ENCODE assay signal across 10 cellular contexts in the genomic region with DNA sequence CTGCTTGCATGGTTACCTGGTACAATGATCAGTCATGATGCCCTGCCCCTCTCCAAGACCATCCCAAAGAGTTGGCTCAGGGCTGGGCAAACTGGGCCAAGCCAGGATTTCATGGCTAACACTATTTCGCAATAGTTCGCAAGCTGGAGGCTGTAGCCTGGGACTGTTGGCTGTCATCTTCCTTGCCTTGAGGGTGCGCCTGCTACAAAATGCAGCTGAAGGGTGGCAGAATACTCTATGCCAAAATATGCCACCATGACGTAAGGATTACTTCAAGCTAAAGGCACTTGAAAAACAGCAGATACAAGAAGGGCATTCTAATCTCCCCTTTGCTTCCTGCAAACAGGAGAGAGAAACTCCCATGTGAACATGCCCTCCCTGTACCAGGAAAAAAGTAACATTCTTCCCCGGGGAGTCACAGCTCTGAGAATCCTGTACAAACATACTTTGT. TPM values are rescaled to one million over a fixed set of nuclear protein-coding genes. Genes with fewer than 3 reads are reported as not detected.
A peak's percentile ranks its signal among the peaks of the same experiment; 100 is the strongest.
DNase-seq lines count a peak whose midpoint lies in the region; ATAC-seq, FAIRE-seq and TF ChIP-seq lines count a peak whose summit lies in the region.
"Had no signal": no experiment of that assay in that cellular context is flagged by ENCODE, and none has a peak within 500 bp of the region (broad histone marks: within the 10 kb centered on the region; RNA-seq: fewer than 3 reads in every experiment).

No MANE protein-coding gene starts in this region.

- H3K27ac Mint-ChIP-seq in dendritic cell treated with granulocyte-macrophage colony-stimulating factor and Interleukin-4, amounts not matched to agents 40 ng/mL and 50 ng/mL, for 4 days: peak overlapping the region; percentile 67
- H3K27ac Mint-ChIP-seq: activated naive CD8-positive, alpha-beta T cell treated with anti-CD3 and anti-CD28 coated beads, Interleukin-2, amount 50 U/mL, for 24 hours had no signal

- ATAC-seq in lung (ENCODE audit: insufficient read depth, low FRiP score): peak; percentile 69
- peak; percentile 65 to 84 for ATAC-seq in upper lobe of left lung (ENCODE audit: low FRiP score in 2 of 2)
- ATAC-seq in HG02885 (IDR thresholded peaks at IDR 0.05; ENCODE audit: poor library complexity, unreplicated experiment): no peak
- ATAC-seq: activated naive CD8-positive, alpha-beta T cell treated with anti-CD3 and anti-CD28 coated beads, Interleukin-2, amount 50 U/mL, for 24 hours had no signal

- peak overlapping the region; percentile 70 to 79 for H3K27ac ChIP-seq in lung (ENCODE audit: low read depth in 1 of 2, low read length in 1 of 2)
- peak overlapping the region; percentile 70 to 80 (median 76) for H3K27ac ChIP-seq in upper lobe of left lung

- DNase-seq in NCI-H460 (ENCODE audit: extremely low read depth, low read depth) (peak; percentile 78), lung (ENCODE audit: low spot score) (peak; percentile 56), upper lobe of left lung (peak in 1 of 2 donors; percentile 57), NCI-H187 treated with DMSO at 0.1 percent for 48 hours (lab: John Stamatoyannopoulos, UW) (no peak), D721Med (ENCODE audit: insufficient read length, low spot score) (no peak)
- no peak for DNase-seq in effector CD8-positive, alpha-beta T cell (lab: John Stamatoyannopoulos, UW)
- DNase-seq: activated naive CD8-positive, alpha-beta T cell treated with anti-CD3 and anti-CD28 coated beads, Interleukin-2, amount 50 U/mL, for 24 hours; NCI-H1105 had no signal

- H3K4me1 ChIP-seq in lung (ENCODE audit: control insufficient read depth in 2 of 2, insufficient read depth in 2 of 2, low read length in 2 of 2) (peaks cover 0 to 6% of the 10 kb centered on the region in 2 donors), upper lobe of left lung (peaks cover 0 to 24% (median 9%) of the 10 kb centered on the region in 4 donors)

- 48 to 56% methylated on average over 5 of the region's 5 CpGs for WGBS in lung, 2 donors
- 32 to 60% methylated on average over 4 to 5 of the region's 5 CpGs for WGBS in upper lobe of left lung, 2 donors

- H3K4me3 ChIP-seq in lung: no peak overlapping the region
- H3K4me3 ChIP-seq in upper lobe of left lung: no peak overlapping the region

- peak in 1 of 4 donors; percentile 29 for TF ChIP-seq POLR2A in upper lobe of left lung (IDR thresholded peaks at IDR 0.05)

- no peak for FAIRE-seq in D721Med (lab: Jason Lieb, UNC)

- H3K9me3 ChIP-seq in lung (ENCODE audit: control insufficient read depth in 2 of 2, insufficient read depth in 1 of 2, low read length in 1 of 2) (no peaks in the 10 kb centered on the region), upper lobe of left lung (no peaks in the 10 kb centered on the region)

- no peak for TF ChIP-seq CTCF in lung (IDR thresholded peaks at IDR 0.05; ENCODE audit: control extremely low read depth, extremely low read depth)
- no peak for TF ChIP-seq CTCF in upper lobe of left lung (IDR thresholded peaks at IDR 0.05)
- TF ChIP-seq CTCF in D721Med (IDR thresholded peaks at IDR 0.05; ENCODE audit: insufficient read depth, missing control alignments): no peak

- TF ChIP-seq EP300 in upper lobe of left lung (IDR thresholded peaks at IDR 0.05): peak in 2 of 4 donors; percentile 39 to 94

- no peaks in the 10 kb centered on the region for H3K27me3 ChIP-seq in lung (ENCODE audit: control insufficient read depth, insufficient read depth)
- no peaks in the 10 kb centered on the region for H3K27me3 ChIP-seq in upper lobe of left lung

- H3K36me3 ChIP-seq in lung (ENCODE audit: control insufficient read depth in 2 of 2, insufficient read depth in 2 of 2, low read length in 2 of 2) (no peaks in the 10 kb centered on the region), upper lobe of left lung (no peaks in the 10 kb centered on the region)

- no peak overlapping the region for H3K4me3 Mint-ChIP-seq in dendritic cell treated with granulocyte-macrophage colony-stimulating factor and Interleukin-4, amounts not matched to agents 40 ng/mL and 50 ng/mL, for 4 days
- H3K4me3 Mint-ChIP-seq: activated naive CD8-positive, alpha-beta T cell treated with anti-CD3 and anti-CD28 coated beads, Interleukin-2, amount 50 U/mL, for 24 hours had no signal

- intact Hi-C loops in dendritic cell treated with granulocyte-macrophage colony-stimulating factor and Interleukin-4, amounts not matched to agents 40 ng/mL and 50 ng/mL, for 4 days (cut with micrococcal nuclease): no loop called here

- H3K36me3 Mint-ChIP-seq in dendritic cell treated with granulocyte-macrophage colony-stimulating factor and Interleukin-4, amounts not matched to agents 40 ng/mL and 50 ng/mL, for 4 days (ENCODE audit: low read depth): no peaks in the 10 kb centered on the region

- no peaks in the 10 kb centered on the region for H3K9me3 Mint-ChIP-seq in dendritic cell treated with granulocyte-macrophage colony-stimulating factor and Interleukin-4, amounts not matched to agents 40 ng/mL and 50 ng/mL, for 4 days
- H3K9me3 Mint-ChIP-seq: activated naive CD8-positive, alpha-beta T cell treated with anti-CD3 and anti-CD28 coated beads, Interleukin-2, amount 50 U/mL, for 24 hours had no signal

- no peaks in the 10 kb centered on the region for H3K27me3 Mint-ChIP-seq in dendritic cell treated with granulocyte-macrophage colony-stimulating factor and Interleukin-4, amounts not matched to agents 40 ng/mL and 50 ng/mL, for 4 days
- H3K27me3 Mint-ChIP-seq: activated naive CD8-positive, alpha-beta T cell treated with anti-CD3 and anti-CD28 coated beads, Interleukin-2, amount 50 U/mL, for 24 hours had no signal

- peaks cover 22% of the 10 kb centered on the region for H3K4me1 Mint-ChIP-seq in dendritic cell treated with granulocyte-macrophage colony-stimulating factor and Interleukin-4, amounts not matched to agents 40 ng/mL and 50 ng/mL, for 4 days (ENCODE audit: low read depth)

RNA-seq across cellular contexts. Expression of a gene that starts 21.0 kb away (rescaled TPM):
- 434 and 469 TPM in 2 replicates for total RNA-seq in NCI-H460 (2014; rRNA removed; shearing (Covaris generic))
- polyA plus RNA-seq in NCI-H460 (2014; cell fraction: nucleus; rRNA removed): 1,026 and 1,076 TPM in 2 replicates
- 100 to 1,000 TPM; 606 to 620 TPM for total RNA-seq in lung
- polyA plus RNA-seq in lung: 1,000 to 10,000 TPM; 1,806 to 2,339 TPM
- 1,000 to 10,000 TPM in 4 of 6 donors, 100 to 1,000 TPM in 2; 657 to 1,891 (median 1,145) TPM for total RNA-seq in upper lobe of left lung

Comparison
In these comparisons a context has a peak if more than half of its experiments do, and no peak if none do; other contexts are left out.
1. DNase-seq: peak in NCI-H460 (single experiment) and lung (single experiment); none in NCI-H187 treated with DMSO at 0.1 percent for 48 hours (single experiment), D721Med (single experiment) and effector CD8-positive, alpha-beta T cell (single experiment).